Comparison of ENCODE assay signal across 14 cellular contexts in the genomic region with DNA sequence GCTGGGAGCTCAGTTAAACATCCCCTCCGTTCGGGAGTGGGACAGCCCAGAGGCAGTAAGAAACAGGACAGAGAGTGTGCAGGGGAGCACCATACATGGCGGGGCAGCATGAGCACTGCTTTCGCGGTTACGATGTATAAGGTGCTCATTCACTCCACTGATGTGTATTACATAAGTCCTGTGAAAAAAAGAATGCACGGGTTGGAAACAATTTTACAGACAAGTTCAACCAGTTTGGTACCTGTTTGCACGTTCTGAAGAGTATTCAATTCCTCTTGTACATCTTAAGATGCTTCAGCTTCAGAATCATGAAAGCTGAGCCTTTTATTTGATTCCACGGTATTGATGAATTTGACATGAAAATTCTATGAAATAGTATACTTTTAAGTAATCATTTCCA.
DNase-seq lines count a peak whose midpoint lies in the region; ATAC-seq and TF ChIP-seq lines count a peak whose summit lies in the region.
"Had no signal": no experiment of that assay in that cellular context is flagged by ENCODE, and none has a peak within 500 bp of the region (broad histone marks: within the 10 kb centered on the region; RNA-seq: fewer than 3 reads in every experiment).

No MANE protein-coding gene starts in this region.

- H3K36me3 ChIP-seq in PC-3 (ENCODE audit: low read depth, low read length): no peaks in the 10 kb centered on the region
- no peaks in the 10 kb centered on the region for H3K36me3 ChIP-seq in CD4-positive, alpha-beta memory T cell (ENCODE audit: insufficient read depth, low read length)

- no peaks in the 10 kb centered on the region for H3K9me3 ChIP-seq in PC-3 (ENCODE audit: low read length)
- H3K9me3 ChIP-seq in CD4-positive, alpha-beta memory T cell (ENCODE audit: control insufficient read depth in 1 of 2, low read length in 2 of 2): peaks cover 0 to 4% of the 10 kb centered on the region in 2 donors
- H3K9me3 ChIP-seq: A549 had no signal

- no peaks in the 10 kb centered on the region for H3K27me3 ChIP-seq in PC-3 (ENCODE audit: low read length)
- H3K27me3 ChIP-seq in CD4-positive, alpha-beta memory T cell (ENCODE audit: insufficient read depth, low read length): no peaks in the 10 kb centered on the region

- H3F3A ChIP-seq in PC-3 (ENCODE audit: low read length, unreplicated experiment): no peaks in the 10 kb centered on the region

- in situ Hi-C loops in T47D (cut with HindIII; ENCODE audit: low pct_unique_long_range_greater_than_20kb, low sequenced_read_pairs): no loop called here

- H3K9ac ChIP-seq in PC-3 (ENCODE audit: low read length): no peak overlapping the region
- H3K9ac ChIP-seq: KMS-11 had no signal

- peaks cover 8% of the 10 kb centered on the region for H3K9me3 Mint-ChIP-seq in MCF 10A (ENCODE audit: unreplicated experiment)
- peaks cover 4 to 18% (median 7%) of the 10 kb centered on the region in 8 donors for H3K9me3 Mint-ChIP-seq in CD4-positive, alpha-beta memory T cell
- H3K9me3 Mint-ChIP-seq: GM23338 had no signal

- H3K4me1 ChIP-seq in PC-3 (ENCODE audit: insufficient read depth, low read length): no peaks in the 10 kb centered on the region
- no peaks in the 10 kb centered on the region for H3K4me1 ChIP-seq in CD4-positive, alpha-beta memory T cell (ENCODE audit: insufficient read depth, low read length)
- H3K4me1 ChIP-seq: A549 had no signal

- CTCF ChIA-PET in MCF 10A (lab: Yijun Ruan, JAX) (no interaction called here), PC-3 (lab: Charles Lee) (no interaction called here)
- CTCF ChIA-PET in CD4-positive, alpha-beta memory T cell (lab: Charles Lee; ENCODE audit: partially characterized antibody): no interaction called here

- POLR2A ChIA-PET in MCF 10A (lab: Yijun Ruan, JAX): no interaction called here
- POLR2A ChIA-PET in PC-3 (lab: Charles Lee; ENCODE audit: unreplicated experiment): no interaction called here
- POLR2A ChIA-PET in CD4-positive, alpha-beta memory T cell (lab: Charles Lee; ENCODE audit: partially characterized antibody): no interaction called here

- no TSS peak for BruUV-seq in MCF 10A (replicated peaks; lab: Mats Ljungman, UMichigan)
- no TSS peak for BruUV-seq in PC-3 (replicated peaks; lab: Mats Ljungman, UMichigan)

- no peaks in the 10 kb centered on the region for H3K79me2 ChIP-seq in PC-3 (ENCODE audit: low read length)

- intact Hi-C loops in MCF 10A (cut with micrococcal nuclease) (no loop called here), PC-3 (cut with micrococcal nuclease) (no loop called here)
- intact Hi-C loops in CD4-positive, alpha-beta memory T cell (cut with micrococcal nuclease): no loop called here

- H3K4me3 Mint-ChIP-seq in MCF 10A (ENCODE audit: unreplicated experiment): no peak overlapping the region
- no peak overlapping the region for H3K4me3 Mint-ChIP-seq in CD4-positive, alpha-beta memory T cell
- H3K4me3 Mint-ChIP-seq: CD4-positive, alpha-beta T cell; GM23338 had no signal

- H3K4me1 Mint-ChIP-seq in MCF 10A (ENCODE audit: insufficient read depth, unreplicated experiment): no peaks in the 10 kb centered on the region
- no peaks in the 10 kb centered on the region for H3K4me1 Mint-ChIP-seq in CD4-positive, alpha-beta memory T cell
- H3K4me1 Mint-ChIP-seq: GM23338 had no signal

- ATAC-seq in PC-3: peak; percentile 35
- no peak for ATAC-seq in HG02623 (IDR thresholded peaks at IDR 0.05; ENCODE audit: unreplicated experiment)
- ATAC-seq: A549, GM23338 had no signal

- H3K9me2 ChIP-seq in PC-3 (replicated peaks; ENCODE audit: low read length): no peaks in the 10 kb centered on the region

- H3K27me3 Mint-ChIP-seq in MCF 10A (ENCODE audit: insufficient read depth, unreplicated experiment): no peaks in the 10 kb centered on the region
- no peaks in the 10 kb centered on the region for H3K27me3 Mint-ChIP-seq in CD4-positive, alpha-beta memory T cell
- H3K27me3 Mint-ChIP-seq: CD4-positive, alpha-beta T cell had no signal

- TF ChIP-seq CTCF in MCF 10A (IDR thresholded peaks at IDR 0.05; ENCODE audit: unreplicated experiment): no peak
- TF ChIP-seq CTCF in PC-3 (conservative IDR thresholded peaks at IDR 0.05; ENCODE audit: low read depth, low read length): no peak

- H3K27ac ChIP-seq in PC-3 (ENCODE audit: low read length): no peak overlapping the region
- no peak overlapping the region for H3K27ac ChIP-seq in CD4-positive, alpha-beta memory T cell (ENCODE audit: low read depth, low read length)
- H3K27ac ChIP-seq: A549, C4-2B, KMS-11 had no signal

- H2AFZ ChIP-seq in PC-3 (ENCODE audit: low read length): peak overlapping the region; percentile 14; the same call in 1 of the 2 replicates
- H2AFZ ChIP-seq: GM23338 had no signal

- H3K4me2 ChIP-seq in PC-3 (ENCODE audit: low read length): no peak overlapping the region
- H3K4me2 ChIP-seq: A549, GM23338, KMS-11 had no signal

- no peaks in the 10 kb centered on the region for H4K20me1 ChIP-seq in PC-3 (ENCODE audit: low read length)

- DNase-seq in T47D (ENCODE audit: low read depth in 1 of 2, low spot score in 1 of 2): peak; percentile 1 to 64
- no peak for DNase-seq in MCF 10A (ENCODE audit: unreplicated experiment)
- DNase-seq in DMS53 treated with DMSO at 0.1 percent for 48 hours (lab: John Stamatoyannopoulos, UW; ENCODE audit: unreplicated experiment): peak; percentile 15
- peak; percentile 34 for DNase-seq in PC-3
- DNase-seq in CD4-positive, alpha-beta memory T cell: no peak
- DNase-seq in activated naive CD4-positive, alpha-beta T cell treated with Interleukin-2 at 50 U/mL for 16 hours: no peak
- DNase-seq: AML-193; CD4-positive, alpha-beta T cell; HCEC 1CT had no signal

- H3K27ac Mint-ChIP-seq in MCF 10A (ENCODE audit: low read depth, unreplicated experiment): no peak overlapping the region
- H3K27ac Mint-ChIP-seq in CD4-positive, alpha-beta memory T cell: no peak overlapping the region
- H3K27ac Mint-ChIP-seq: CD4-positive, alpha-beta T cell; GM23338 had no signal

- no peak overlapping the region for H3K4me3 ChIP-seq in PC-3 (ENCODE audit: low read length)
- H3K4me3 ChIP-seq in CD4-positive, alpha-beta memory T cell (ENCODE audit: low read length in 2 of 2): no peak overlapping the region
- H3K4me3 ChIP-seq: A549, GM23338 had no signal

- H3K36me3 Mint-ChIP-seq in MCF 10A (ENCODE audit: insufficient read depth, unreplicated experiment): no peaks in the 10 kb centered on the region
- H3K36me3 Mint-ChIP-seq in CD4-positive, alpha-beta memory T cell: no peaks in the 10 kb centered on the region

Comparison
In these comparisons a context has a peak if more than half of its experiments do, and no peak if none do; other contexts are left out.
1. DNase-seq: peak in T47D (2 of 2), DMS53 treated with DMSO at 0.1 percent for 48 hours (single experiment) and PC-3 (single experiment); none in MCF 10A (single experiment), CD4-positive, alpha-beta memory T cell (0 of 5) and activated naive CD4-positive, alpha-beta T cell treated with Interleukin-2 at 50 U/mL for 16 hours (single experiment).